In genomic region chr7:16739863-16740622, GRCh38 we compare ENCODE assay signal across 11 cellular contexts. TPM values are rescaled to one million over a fixed set of nuclear protein-coding genes. Genes with fewer than 3 reads are reported as not detected.
DNase-seq lines count a peak whose midpoint lies in the region; ATAC-seq and TF ChIP-seq lines count a peak whose summit lies in the region.
"Had no signal": no experiment of that assay in that cellular context is flagged by ENCODE, and none has a peak within 500 bp of the region (broad histone marks: within the 10 kb centered on the region; RNA-seq: fewer than 3 reads in every experiment).

No MANE protein-coding gene starts in this region.

- CTCF ChIA-PET in naive thymus-derived CD4-positive, alpha-beta T cell (lab: Charles Lee): no interaction called here

- no peak overlapping the region for H3K4me3 Mint-ChIP-seq in naive thymus-derived CD4-positive, alpha-beta T cell
- H3K4me3 Mint-ChIP-seq: activated naive CD4-positive, alpha-beta T cell treated with anti-CD3 and anti-CD28 coated beads for 36 hours; natural killer cell treated with Interleukin-12 subunit alpha and Interleukin-12 subunit beta and Interleukin-15 and Interleukin-18, amount 100 ng/mL, for 72 hours had no signal

- H3K4me3 ChIP-seq in kidney epithelial cell (ENCODE audit: low read depth, low read length) (no peak overlapping the region), vagina (no peak overlapping the region)
- no peak overlapping the region for H3K4me3 ChIP-seq in effector memory CD4-positive, alpha-beta T cell (ENCODE audit: insufficient read depth, low read depth, low read length, poor library complexity, severe bottlenecking)
- no peak overlapping the region for H3K4me3 ChIP-seq in naive thymus-derived CD4-positive, alpha-beta T cell (ENCODE audit: low read length)
- H3K4me3 ChIP-seq: tibial nerve had no signal

- no peak for TF ChIP-seq POLR2A in vagina (IDR thresholded peaks at IDR 0.05)

- no peaks in the 10 kb centered on the region for H3K9me3 Mint-ChIP-seq in naive thymus-derived CD4-positive, alpha-beta T cell
- H3K9me3 Mint-ChIP-seq: activated naive CD4-positive, alpha-beta T cell treated with anti-CD3 and anti-CD28 coated beads for 36 hours; natural killer cell treated with Interleukin-12 subunit alpha and Interleukin-12 subunit beta and Interleukin-15 and Interleukin-18, amount 100 ng/mL, for 72 hours had no signal

- intact Hi-C loops in Right ventricle myocardium inferior (cut with DNase I) (loop anchor here (5.0 to 10.0 kb wide), 2 partner anchors 555 to 883 kb away; partner anchors contain the start of gene AHR), cardiac septum (cut with DNase I) (no loop called here), vagina (cut with DNase I) (no loop called here)
- intact Hi-C loops in naive thymus-derived CD4-positive, alpha-beta T cell (cut with micrococcal nuclease): no loop called here

- ATAC-seq in Right ventricle myocardium inferior: peak; percentile 97
- ATAC-seq in naive thymus-derived CD4-positive, alpha-beta T cell: no peak

- no peaks in the 10 kb centered on the region for H3K36me3 Mint-ChIP-seq in naive thymus-derived CD4-positive, alpha-beta T cell
- H3K36me3 Mint-ChIP-seq: natural killer cell treated with Interleukin-12 subunit alpha and Interleukin-12 subunit beta and Interleukin-15 and Interleukin-18, amount 100 ng/mL, for 72 hours had no signal

- H3K4me1 ChIP-seq in vagina: peaks cover 23% of the 10 kb centered on the region
- H3K4me1 ChIP-seq in effector memory CD4-positive, alpha-beta T cell (ENCODE audit: control insufficient read depth, insufficient read depth, low read length, poor library complexity, severe bottlenecking): no peaks in the 10 kb centered on the region
- no peaks in the 10 kb centered on the region for H3K4me1 ChIP-seq in naive thymus-derived CD4-positive, alpha-beta T cell (ENCODE audit: control insufficient read depth in 2 of 2, insufficient read depth in 2 of 2, low read length in 2 of 2)

- no peak overlapping the region for H3K27ac Mint-ChIP-seq in naive thymus-derived CD4-positive, alpha-beta T cell
- H3K27ac Mint-ChIP-seq: activated naive CD4-positive, alpha-beta T cell treated with anti-CD3 and anti-CD28 coated beads for 36 hours; natural killer cell treated with Interleukin-12 subunit alpha and Interleukin-12 subunit beta and Interleukin-15 and Interleukin-18, amount 100 ng/mL, for 72 hours had no signal

- DNase-seq in Right ventricle myocardium inferior (ENCODE audit: missing footprints) (no peak), cardiac septum (ENCODE audit: low spot score) (no peak), amniotic stem cell (lab: John Stamatoyannopoulos, UW) (peak; percentile 19), kidney epithelial cell (ENCODE audit: low read depth) (peak; percentile 67), vagina (ENCODE audit: extremely low spot score in 2 of 2) (no peak)
- no peak for DNase-seq in effector CD4-positive, alpha-beta T cell
- no peak for DNase-seq in effector memory CD4-positive, alpha-beta T cell
- no peak for DNase-seq in naive thymus-derived CD4-positive, alpha-beta T cell
- DNase-seq: activated naive CD4-positive, alpha-beta T cell treated with anti-CD3 and anti-CD28 coated beads for 36 hours had no signal

- no peaks in the 10 kb centered on the region for H3K27me3 ChIP-seq in kidney epithelial cell (ENCODE audit: control insufficient read depth, insufficient read depth, low read length)
- H3K27me3 ChIP-seq in vagina: no peaks in the 10 kb centered on the region
- H3K27me3 ChIP-seq in effector memory CD4-positive, alpha-beta T cell (replicated peaks; ENCODE audit: control insufficient read depth, insufficient read depth, low read length, poor library complexity, severe bottlenecking): no peaks in the 10 kb centered on the region
- no peaks in the 10 kb centered on the region for H3K27me3 ChIP-seq in naive thymus-derived CD4-positive, alpha-beta T cell (ENCODE audit: control insufficient read depth in 2 of 2, insufficient read depth in 2 of 2, low read length in 2 of 2)
- H3K27me3 ChIP-seq: tibial nerve had no signal

- H3K27me3 Mint-ChIP-seq in naive thymus-derived CD4-positive, alpha-beta T cell: no peaks in the 10 kb centered on the region

- TF ChIP-seq CTCF in kidney epithelial cell (IDR thresholded peaks at IDR 0.05; ENCODE audit: insufficient read depth, low read length, poor library complexity, severe bottlenecking) (no peak), vagina (IDR thresholded peaks at IDR 0.05) (no peak)

- H3K36me3 ChIP-seq in kidney epithelial cell (ENCODE audit: control insufficient read depth, insufficient read depth, low read length) (no peaks in the 10 kb centered on the region), vagina (no peaks in the 10 kb centered on the region)
- H3K36me3 ChIP-seq in effector memory CD4-positive, alpha-beta T cell (ENCODE audit: control insufficient read depth, insufficient read depth, low read length): no peaks in the 10 kb centered on the region
- no peaks in the 10 kb centered on the region for H3K36me3 ChIP-seq in naive thymus-derived CD4-positive, alpha-beta T cell (ENCODE audit: control insufficient read depth in 2 of 3, insufficient read depth in 3 of 3, low read length in 3 of 3)
- H3K36me3 ChIP-seq: tibial nerve had no signal

- peak overlapping the region; percentile 56 for H3K27ac ChIP-seq in vagina
- H3K27ac ChIP-seq in effector memory CD4-positive, alpha-beta T cell (ENCODE audit: insufficient read depth, low read length, poor library complexity, severe bottlenecking): no peak overlapping the region
- H3K27ac ChIP-seq in naive thymus-derived CD4-positive, alpha-beta T cell (ENCODE audit: low read depth, low read length): no peak overlapping the region
- H3K27ac ChIP-seq: tibial nerve had no signal

- H3K9me3 ChIP-seq in vagina: no peaks in the 10 kb centered on the region
- no peaks in the 10 kb centered on the region for H3K9me3 ChIP-seq in effector memory CD4-positive, alpha-beta T cell (ENCODE audit: control insufficient read depth, low read length)
- H3K9me3 ChIP-seq in naive thymus-derived CD4-positive, alpha-beta T cell (ENCODE audit: control insufficient read depth in 2 of 3, low read length in 3 of 3): no peaks in the 10 kb centered on the region
- H3K9me3 ChIP-seq: tibial nerve had no signal

- no peaks in the 10 kb centered on the region for H3K4me1 Mint-ChIP-seq in naive thymus-derived CD4-positive, alpha-beta T cell

- POLR2A ChIA-PET in naive thymus-derived CD4-positive, alpha-beta T cell (lab: Charles Lee): no interaction called here

RNA-seq across cellular contexts. Expression of gene TSPAN13, which starts 13.5 kb away (rescaled TPM):
- total RNA-seq in Right ventricle myocardium inferior (16.7 TPM), cardiac septum (13.5 TPM), kidney epithelial cell (15.5 and 16.7 TPM in 2 replicates), vagina (13.8 TPM)
- 1 to 10 TPM in 1 of 5 experiments, under 1 TPM in 2, not detected in 2; 0.31 to 2.5 (median 0.74) TPM for total RNA-seq in naive thymus-derived CD4-positive, alpha-beta T cell
- under 1 TPM in 1 of 2 donors, not detected in 1; 0.17 TPM for polyA plus RNA-seq in naive thymus-derived CD4-positive, alpha-beta T cell

Comparison
In these comparisons a context has a peak if more than half of its experiments do, and no peak if none do; other contexts are left out.
1. DNase-seq: peak in amniotic stem cell (single experiment) and kidney epithelial cell (single experiment); none in Right ventricle myocardium inferior (single experiment), cardiac septum (single experiment), vagina (0 of 2), effector CD4-positive, alpha-beta T cell (single experiment), effector memory CD4-positive, alpha-beta T cell (0 of 3) and naive thymus-derived CD4-positive, alpha-beta T cell (0 of 9).